In genomic region chr3:60912142-60912541, GRCh38 we compare ENCODE assay signal across 23 cellular contexts.
A peak's percentile ranks its signal among the peaks of the same experiment; 100 is the strongest.
DNase-seq lines count a peak whose midpoint lies in the region; ATAC-seq and TF ChIP-seq lines count a peak whose summit lies in the region.
"Had no signal": no experiment of that assay in that cellular context is flagged by ENCODE, and none has a peak within 500 bp of the region (broad histone marks: within the 10 kb centered on the region; RNA-seq: fewer than 3 reads in every experiment).

No MANE protein-coding gene starts in this region.

- H2AFZ ChIP-seq in PC-3 (ENCODE audit: low read length), result no peak overlapping the region
- H2AFZ ChIP-seq: GM23248 had no signal

- no peaks in the 10 kb centered on the region for H3K9me2 ChIP-seq in PC-3 (replicated peaks; ENCODE audit: low read length)

- TF ChIP-seq POLR2A in prostate gland (IDR thresholded peaks at IDR 0.05), result no peak

- no peaks in the 10 kb centered on the region for H3K79me2 ChIP-seq in PC-3 (ENCODE audit: low read length)

- H3K4me3 ChIP-seq in PC-3 (ENCODE audit: low read length) (no peak overlapping the region), prostate gland (no peak overlapping the region)
- H3K4me3 ChIP-seq: GM23248, MG63, SK-N-MC had no signal

- no peaks in the 10 kb centered on the region for H3K27me3 Mint-ChIP-seq in WTC11 (ENCODE audit: low read depth)
- H3K27me3 Mint-ChIP-seq: B cell; CD8-positive, alpha-beta memory T cell had no signal

- H3K36me3 Mint-ChIP-seq in WTC11, result peaks cover 22% of the 10 kb centered on the region

- H3K9me3 Mint-ChIP-seq in WTC11, result peaks cover 35% of the 10 kb centered on the region

- no peak overlapping the region for H3K4me3 Mint-ChIP-seq in WTC11
- H3K4me3 Mint-ChIP-seq: B cell; CD8-positive, alpha-beta memory T cell had no signal

- TF ChIP-seq CTCF in PC-3 (conservative IDR thresholded peaks at IDR 0.05; ENCODE audit: low read depth, low read length), result no peak
- TF ChIP-seq CTCF in WTC11 (IDR thresholded peaks at IDR 0.05), result no peak
- no peak for TF ChIP-seq CTCF in prostate gland (IDR thresholded peaks at IDR 0.05)

- H3K4me1 Mint-ChIP-seq in WTC11, result no peaks in the 10 kb centered on the region; the same call in 1 of the 2 replicates
- H3K4me1 Mint-ChIP-seq: B cell; CD8-positive, alpha-beta memory T cell had no signal

- no peak overlapping the region for H3K9ac ChIP-seq in PC-3 (ENCODE audit: low read length)
- H3K9ac ChIP-seq: GM23248 had no signal

- DNase-seq in ACHN, result peak; percentile 68
- DNase-seq in PC-3, result peak; percentile 76
- DNase-seq in epithelial cell of prostate (ENCODE audit: low read depth, low spot score), result peak; percentile 31
- peak; percentile 90 for DNase-seq in kidney tubule cell (ENCODE audit: low spot score)
- no peak for DNase-seq in WTC11 (ENCODE audit: low spot score)
- DNase-seq in retina, result no peak
- no peak for DNase-seq in DMS79 (lab: John Stamatoyannopoulos, UW)
- no peak for DNase-seq in prostate gland (ENCODE audit: low spot score)
- DNase-seq: Calu3; CD8-positive, alpha-beta memory T cell; DND-41; GM23248; H7; KBM-7; MG63; NCI-H2029; NCI-H446 treated with DMSO at 0.1 percent for 48 hours; NCI-H526 treated with DMSO at 0.1 percent for 48 hours; SIG-M5 had no signal

- CTCF ChIA-PET in PC-3 (lab: Charles Lee) (no interaction called here), WTC11 (lab: Charles Lee) (no interaction called here)

- ATAC-seq in PC-3 (peak; percentile 81), WTC11 (no peak)
- ATAC-seq: Panc1 had no signal

- no peak overlapping the region for H3K27ac Mint-ChIP-seq in WTC11
- H3K27ac Mint-ChIP-seq: B cell; CD8-positive, alpha-beta memory T cell had no signal

- H3K27me3 ChIP-seq in PC-3 (ENCODE audit: low read length) (no peaks in the 10 kb centered on the region), prostate gland (replicated peaks; ENCODE audit: insufficient read depth) (no peaks in the 10 kb centered on the region)
- H3K27me3 ChIP-seq: MG63 had no signal

- H3K9me3 ChIP-seq in PC-3 (ENCODE audit: low read length) (no peaks in the 10 kb centered on the region), prostate gland (no peaks in the 10 kb centered on the region)
- H3K9me3 ChIP-seq: MG63 had no signal

- H3K36me3 ChIP-seq in PC-3 (ENCODE audit: low read depth, low read length), result no peaks in the 10 kb centered on the region
- no peaks in the 10 kb centered on the region for H3K36me3 ChIP-seq in prostate gland
- H3K36me3 ChIP-seq: MG63 had no signal

- no TSS peak for BruUV-seq in PC-3 (replicated peaks; lab: Mats Ljungman, UMichigan)

- POLR2A ChIA-PET in PC-3 (lab: Charles Lee; ENCODE audit: unreplicated experiment) (no interaction called here), WTC11 (lab: Charles Lee) (no interaction called here)

- H3K4me1 ChIP-seq in PC-3 (ENCODE audit: insufficient read depth, low read length) (peaks cover 32% of the 10 kb centered on the region), prostate gland (replicated peaks) (no peaks in the 10 kb centered on the region)

- in situ Hi-C loops in ACHN (cut with HindIII; ENCODE audit: low pct_ligation_motif_present, low pct_unique_long_range_greater_than_20kb, low sequenced_read_pairs), result no loop called here

- peak overlapping the region; percentile 48 for H3K27ac ChIP-seq in PC-3 (ENCODE audit: low read length)
- H3K27ac ChIP-seq in epithelial cell of prostate, result peak overlapping the region; percentile 65
- H3K27ac ChIP-seq in prostate gland, result no peak overlapping the region
- H3K27ac ChIP-seq: C4-2B, GM23248, SK-N-MC had no signal

- peak overlapping the region; percentile 26; the same call in 1 of the 2 replicates for H3K4me2 ChIP-seq in PC-3 (ENCODE audit: low read length)

- H3F3A ChIP-seq in PC-3 (ENCODE audit: low read length, unreplicated experiment), result no peaks in the 10 kb centered on the region

- WGBS in prostate gland, result 96% methylated on average over 3 of the region's 3 CpGs

- H4K20me1 ChIP-seq in PC-3 (ENCODE audit: low read length), result no peaks in the 10 kb centered on the region

- intact Hi-C loops in PC-3 (cut with micrococcal nuclease) (no loop called here), prostate gland (cut with DNase I) (no loop called here)

TF ChIP-seq in WTC11, 78 proteins besides CTCF, POLR2A, EP300 and RAD21:
- TF ChIP-seq CREB1 (CRISPR knock-in tag; IDR thresholded peaks at IDR 0.05) (no peak), ETV6 (CRISPR knock-in tag; IDR thresholded peaks at IDR 0.05) (no peak), PRDM15 (CRISPR knock-in tag; IDR thresholded peaks at IDR 0.05) (no peak)

Comparison
In these comparisons a context has a peak if more than half of its experiments do, and no peak if none do; other contexts are left out.
1. DNase-seq: peak in ACHN (single experiment), PC-3 (single experiment), epithelial cell of prostate (single experiment) and kidney tubule cell (single experiment); none in WTC11 (single experiment), retina (single experiment), DMS79 (single experiment) and prostate gland (single experiment).
2. H3K27ac ChIP-seq: peak in PC-3 (single experiment) and epithelial cell of prostate (single experiment); none in prostate gland (0 of 2).